ENCODE assay signal across 8 cellular contexts in genomic region chr2:190648289-190649034, GRCh38. TPM values are rescaled to one million over a fixed set of nuclear protein-coding genes. Genes with fewer than 3 reads are reported as not detected.
DNase-seq lines count a peak whose midpoint lies in the region; TF ChIP-seq lines count a peak whose summit lies in the region.

No MANE protein-coding gene starts in this region.

- peak overlapping the region; percentile 82 for H3K4me3 ChIP-seq in Loucy (ENCODE audit: low read length, poor library complexity, severe bottlenecking)
- peak overlapping the region; percentile 97 for H3K4me3 ChIP-seq in SJSA1
- peak overlapping the region; percentile 82 for H3K4me3 ChIP-seq in suprapubic skin

- no peak for TF ChIP-seq CTCF in Loucy (conservative IDR thresholded peaks at IDR 0.05; ENCODE audit: low read length)
- no peak for TF ChIP-seq CTCF in suprapubic skin (IDR thresholded peaks at IDR 0.05)

- no peaks in the 10 kb centered on the region for H3K9me3 Mint-ChIP-seq in activated naive CD4-positive, alpha-beta T cell treated with anti-CD3 and anti-CD28 coated beads for 36 hours

- H3K36me3 ChIP-seq in Loucy (ENCODE audit: insufficient read depth, low read length), result no peaks in the 10 kb centered on the region
- peaks cover 5% of the 10 kb centered on the region for H3K36me3 ChIP-seq in SJSA1
- H3K36me3 ChIP-seq in suprapubic skin, result no peaks in the 10 kb centered on the region

- peak overlapping the region; percentile 69 for H3K4me2 ChIP-seq in Loucy (ENCODE audit: low read depth, low read length, poor library complexity, severe bottlenecking)

- DNase-seq in ELR (ENCODE audit: low read depth) (peak; percentile 92), H4 (ENCODE audit: low spot score) (peak; percentile 60), SJSA1 (ENCODE audit: low read depth in 1 of 2, low spot score in 2 of 2) (peak; percentile 68 to 84), germinal center (ENCODE audit: low spot score) (peak; percentile 88), occipital lobe (lab: John Stamatoyannopoulos, UW) (peak; percentile 89), suprapubic skin (ENCODE audit: low spot score in 2 of 2) (peak; percentile 91 to 94)
- DNase-seq in activated naive CD4-positive, alpha-beta T cell treated with anti-CD3 and anti-CD28 coated beads for 36 hours, result peak; percentile 81

- H4K20me1 ChIP-seq in Loucy (ENCODE audit: insufficient read depth, low read length, poor library complexity, severe bottlenecking), result peaks cover 35% of the 10 kb centered on the region

- peak overlapping the region; percentile 68 for H3K4me3 Mint-ChIP-seq in activated naive CD4-positive, alpha-beta T cell treated with anti-CD3 and anti-CD28 coated beads for 36 hours

- no peaks in the 10 kb centered on the region for H3K27me3 Mint-ChIP-seq in activated naive CD4-positive, alpha-beta T cell treated with anti-CD3 and anti-CD28 coated beads for 36 hours (ENCODE audit: low read depth)

- peak overlapping the region; percentile 92 for H2AFZ ChIP-seq in Loucy (ENCODE audit: low read length)

- no peak for TF ChIP-seq EP300 in suprapubic skin (IDR thresholded peaks at IDR 0.05)

- peaks cover 7% of the 10 kb centered on the region for H3K36me3 Mint-ChIP-seq in activated naive CD4-positive, alpha-beta T cell treated with anti-CD3 and anti-CD28 coated beads for 36 hours (ENCODE audit: low read depth)

- TF ChIP-seq POLR2A in suprapubic skin (IDR thresholded peaks at IDR 0.05), result peak in 1 of 2 donors; percentile 46

- H3F3A ChIP-seq in Loucy (ENCODE audit: low read depth), result peaks cover 3% of the 10 kb centered on the region; the same call in 1 of the 2 replicates

- H3K79me2 ChIP-seq in Loucy (ENCODE audit: insufficient read depth, low read length), result peaks cover 44% of the 10 kb centered on the region

- H3K27ac Mint-ChIP-seq in activated naive CD4-positive, alpha-beta T cell treated with anti-CD3 and anti-CD28 coated beads for 36 hours, result peak overlapping the region; percentile 76

- H3K9ac ChIP-seq in Loucy (ENCODE audit: low read depth, low read length, poor library complexity, severe bottlenecking), result peak overlapping the region; percentile 85

- H3K4me1 ChIP-seq in Loucy (ENCODE audit: insufficient read depth, low read length, poor library complexity, severe bottlenecking), result peaks cover 55% of the 10 kb centered on the region
- peaks cover 7% of the 10 kb centered on the region; the same call in 1 of the 2 replicates for H3K4me1 ChIP-seq in SJSA1 (replicated peaks)
- H3K4me1 ChIP-seq in suprapubic skin, result peaks cover 54% of the 10 kb centered on the region

- intact Hi-C loops in activated naive CD4-positive, alpha-beta T cell treated with anti-CD3 and anti-CD28 coated beads for 36 hours (cut with micrococcal nuclease), result loop anchor here (1.0 to 5.0 kb wide), 10 partner anchors 30 to 1029 kb away; partner anchors contain the start of gene NABP1

- under 1% methylated on average over 42 of the region's 78 CpGs for WGBS in suprapubic skin

- H3K4me1 Mint-ChIP-seq in activated naive CD4-positive, alpha-beta T cell treated with anti-CD3 and anti-CD28 coated beads for 36 hours (ENCODE audit: low read depth), result peaks cover 43% of the 10 kb centered on the region

- no peaks in the 10 kb centered on the region for H3K9me3 ChIP-seq in Loucy (ENCODE audit: insufficient read depth, low read depth, low read length)
- H3K9me3 ChIP-seq in SJSA1 (replicated peaks), result no peaks in the 10 kb centered on the region
- no peaks in the 10 kb centered on the region for H3K9me3 ChIP-seq in suprapubic skin

- CTCF ChIA-PET in activated naive CD4-positive, alpha-beta T cell treated with anti-CD3 and anti-CD28 coated beads for 36 hours (lab: Charles Lee), result interaction anchor here (0.9 to 1.0 kb wide), 2 partner anchors 10 to 31 kb away, joined by 3 to 5 read pairs; no protein-coding TSS in a partner anchor

- no peaks in the 10 kb centered on the region for H3K9me2 ChIP-seq in Loucy (replicated peaks; ENCODE audit: low read depth, low read length)

- H3K27ac ChIP-seq in SJSA1 (no peak overlapping the region), suprapubic skin (peak overlapping the region; percentile 96)

- H3K27me3 ChIP-seq in Loucy (ENCODE audit: insufficient read depth, low read length, poor library complexity, severe bottlenecking) (no peaks in the 10 kb centered on the region), SJSA1 (replicated peaks) (no peaks in the 10 kb centered on the region), suprapubic skin (no peaks in the 10 kb centered on the region)

RNA-seq across cellular contexts. Expression of gene NAB1, which starts 0.4 kb away (rescaled TPM):
- total RNA-seq in H4 (2014; rRNA removed; shearing (Covaris generic)), result 22.6 and 28.7 TPM in 2 replicates
- total RNA-seq in SJSA1 (2014; rRNA removed; shearing (Covaris generic)), result 30.1 and 31.2 TPM in 2 replicates
- total RNA-seq in activated naive CD4-positive, alpha-beta T cell treated with anti-CD3 and anti-CD28 coated beads for 36 hours, result 10 to 100 TPM; 38.7 to 48.1 TPM
- total RNA-seq in occipital lobe, result 54.0 TPM
- 100 to 1,000 TPM in 3 of 4 donors, 10 to 100 TPM in 1; 83.3 to 116 (median 111) TPM for total RNA-seq in suprapubic skin
